In genomic region chr6:25278914-25279747, GRCh38 we compare ENCODE assay signal across 8 cellular contexts. TPM values are rescaled to one million over a fixed set of nuclear protein-coding genes. Genes with fewer than 3 reads are reported as not detected.
DNase-seq lines count a peak whose midpoint lies in the region; ATAC-seq, FAIRE-seq and TF ChIP-seq lines count a peak whose summit lies in the region.

Gene CARMIL1 (plus strand): TSS chr6:25279374. CDS start chr6:25279796, 422 bp downstream.

- ATAC-seq in HG02642 (IDR thresholded peaks at IDR 0.05; ENCODE audit: poor library complexity, unreplicated experiment) (peak; percentile 84), right cardiac atrium (peak; percentile 92 to 95)

- peak within 1 kb of the TSS; percentile 77 for H3K4me3 ChIP-seq in GM12875 (ENCODE audit: low read depth, low read length)
- H3K4me3 ChIP-seq in right cardiac atrium (ENCODE audit: low read length) = peak within 1 kb of the TSS; percentile 69

- FAIRE-seq in urothelium cell line (lab: Jason Lieb, UNC) = no peak

- H3K9me3 ChIP-seq in right cardiac atrium (ENCODE audit: control insufficient read depth, low read length) = no peaks in the 10 kb centered on the region

- peak; percentile 72 for TF ChIP-seq CTCF in GM12875 (IDR thresholded peaks at IDR 0.05; ENCODE audit: borderline replicate concordance, insufficient read depth, low read depth, low read length)

- DNase-seq in NCI-H128 (lab: John Stamatoyannopoulos, UW; ENCODE audit: unreplicated experiment) (peak; percentile 52), T-helper 1 cell (peak; percentile 40 to 84 (median 59)), right cardiac atrium (peak; percentile 81 to 93 (median 91)), pulmonary artery endothelial cell (ENCODE audit: low read depth, low spot score) (peak; percentile 27), urothelium cell line (ENCODE audit: low spot score) (peak; percentile 95)

- H3K27ac ChIP-seq in angular gyrus (ENCODE audit: low read depth, low read length) = peak within 1 kb of the TSS; percentile 39
- H3K27ac ChIP-seq in right cardiac atrium (ENCODE audit: low read length) = peak within 1 kb of the TSS; percentile 82

- under 1% methylated on average over 81 of the region's 81 CpGs for WGBS in right cardiac atrium

- intact Hi-C loops in right cardiac atrium (cut with DNase I) = loop anchor here (2.0 to 5.0 kb wide), 3 partner anchors 208 to 212 kb away; no protein-coding TSS in a partner anchor

- no peaks in the 10 kb centered on the region for H3K27me3 ChIP-seq in right cardiac atrium (ENCODE audit: control insufficient read depth, insufficient read depth)

- peaks cover 3% of the 10 kb centered on the region for H3K4me1 ChIP-seq in right cardiac atrium (ENCODE audit: control insufficient read depth, insufficient read depth, low read length)

RNA-seq across cellular contexts. Expression of gene CARMIL1, which starts in this region (rescaled TPM):
- total RNA-seq in right cardiac atrium (10 to 100 TPM; 16.8 to 19.8 (median 18.1) TPM), pulmonary artery endothelial cell (6.1 and 8.2 TPM in 2 replicates)
- polyA plus RNA-seq in right cardiac atrium = 9.5 TPM

Comparison
In these comparisons a context has a peak if more than half of its experiments do, and no peak if none do; other contexts are left out.
1. Peak in every context shown above with its lines: DNase-seq, ATAC-seq, H3K4me3 ChIP-seq and H3K27ac ChIP-seq.
2. DNase-seq: peak in every context shown above with its lines; median percentile 95 in urothelium cell line; 91 in right cardiac atrium; 59 in T-helper 1 cell; 52 in NCI-H128; 27 in pulmonary artery endothelial cell.